8 cellular contexts compared by ENCODE assay signal in genomic region chrX:118345401-118346257, GRCh38. TPM values are rescaled to one million over a fixed set of nuclear protein-coding genes. Genes with fewer than 3 reads are reported as not detected.
DNase-seq lines count a peak whose midpoint lies in the region; ATAC-seq and TF ChIP-seq lines count a peak whose summit lies in the region.

WDR44 (plus strand) TSS chrX:118346106; CDS start chrX:118346504, 398 bp downstream.

- H3K9ac ChIP-seq in SK-N-SH: peak within 1 kb of the TSS; percentile 88

- H3K4me1 ChIP-seq in SK-N-SH (ENCODE audit: control insufficient read depth in 1 of 2, insufficient read depth in 2 of 2, low read depth in 1 of 2, low read length in 1 of 2) (peaks cover 0 to 3% of the 10 kb centered on the region in 2 experiments; a peak in 2 of 4 replicates), gastroesophageal sphincter (peaks cover 0 to 37% (median 0%) of the 10 kb centered on the region in 3 donors)

- H3K27ac ChIP-seq in SK-N-SH (ENCODE audit: low read depth in 2 of 2, low read length in 1 of 2) (peak within 1 kb of the TSS; percentile 87 to 88), gastroesophageal sphincter (peak within 1 kb of the TSS; percentile 87 to 96 (median 93))

- no peaks in the 10 kb centered on the region for H3K36me3 ChIP-seq in SK-N-SH (replicated peaks in 1 of 2; ENCODE audit: control insufficient read depth in 1 of 2, insufficient read depth in 2 of 2, low read length in 1 of 2)
- H3K36me3 ChIP-seq in gastroesophageal sphincter: no peaks in the 10 kb centered on the region

- 28% methylated on average over 59 of the region's 62 CpGs for WGBS in SK-N-SH (ENCODE audit: low lambda C conversion rate)
- 0 to 36% methylated on average over 4 to 24 of the region's 62 CpGs for WGBS in gastroesophageal sphincter (ENCODE audit: low coverage in 1 of 2), 2 donors

- H3K27me3 ChIP-seq in SK-N-SH (ENCODE audit: insufficient read depth) (no peaks in the 10 kb centered on the region), gastroesophageal sphincter (no peaks in the 10 kb centered on the region)

- H2AFZ ChIP-seq in SK-N-SH (ENCODE audit: low read depth): peak within 1 kb of the TSS; percentile 69

- peak within 1 kb of the TSS; percentile 70 for H3K4me2 ChIP-seq in SK-N-SH

- POLR2A ChIA-PET in SK-N-SH (lab: Yijun Ruan, JAX): no interaction called here

- peaks cover 7% of the 10 kb centered on the region for H3F3A ChIP-seq in SK-N-SH (replicated peaks; ENCODE audit: insufficient read depth)

- H3K9me2 ChIP-seq in SK-N-SH: no peaks in the 10 kb centered on the region

- H3K4me3 ChIP-seq in SK-N-SH (ENCODE audit: low read depth in 2 of 2, low read length in 1 of 2): peak within 1 kb of the TSS; percentile 72 to 81
- peak within 1 kb of the TSS; percentile 72 to 98 for H3K4me3 ChIP-seq in gastroesophageal sphincter

- TF ChIP-seq CTCF in SK-N-SH (IDR thresholded peaks at IDR 0.05) (no peak), gastroesophageal sphincter (IDR thresholded peaks at IDR 0.05) (no peak)

- peaks cover 31% of the 10 kb centered on the region for H4K20me1 ChIP-seq in SK-N-SH (ENCODE audit: insufficient read depth)

- no peak for TF ChIP-seq EP300 in SK-N-SH (IDR thresholded peaks at IDR 0.05; ENCODE audit: borderline replicate concordance in 1 of 2, low read depth in 1 of 2, low read length in 1 of 2)
- no peak for TF ChIP-seq EP300 in gastroesophageal sphincter (IDR thresholded peaks at IDR 0.05)

- CTCF ChIA-PET in SK-N-SH (lab: Yijun Ruan, JAX): interaction anchor here (0.6 to 1.4 kb wide), 2 partner anchors 13 to 663 kb away, joined by 3 read pairs; no protein-coding TSS in a partner anchor

- H3K9me3 ChIP-seq in SK-N-SH (no peaks in the 10 kb centered on the region), gastroesophageal sphincter (no peaks in the 10 kb centered on the region)

- no peak for TF ChIP-seq RAD21 in SK-N-SH (IDR thresholded peaks at IDR 0.05; ENCODE audit: low read length)

- DNase-seq in GM04504 (ENCODE audit: low read depth): peak; percentile 84
- DNase-seq in NCI-H1048 (lab: John Stamatoyannopoulos, UW): peak; percentile 79
- DNase-seq in SK-N-SH: peak; percentile 88
- peak; percentile 89 for DNase-seq in activated naive CD4-positive, alpha-beta T cell treated with anti-CD3 and anti-CD28 coated beads, Interleukin-2, amount 50 U/mL, for 16 hours
- peak; percentile 64 for DNase-seq in non-pigmented ciliary epithelial cell (ENCODE audit: low read depth)
- DNase-seq in superior temporal gyrus (ENCODE audit: extremely low spot score): peak; percentile 94

- peaks cover 43% of the 10 kb centered on the region for H3K79me2 ChIP-seq in SK-N-SH (ENCODE audit: insufficient read depth)

- peak; percentile 44 to 67 for TF ChIP-seq POLR2A in gastroesophageal sphincter (IDR thresholded peaks at IDR 0.05)

- peak; percentile 92 for ATAC-seq in HG02571 (IDR thresholded peaks at IDR 0.05; ENCODE audit: unreplicated experiment)
- ATAC-seq in gastroesophageal sphincter: peak; percentile 98

TF ChIP-seq in SK-N-SH, 30 proteins besides CTCF, POLR2A, EP300 and RAD21 (continues in another document):
- TF ChIP-seq YY1 (IDR thresholded peaks at IDR 0.05; ENCODE audit: low read depth): no peak
- no peak for TF ChIP-seq NFIC (IDR thresholded peaks at IDR 0.05; ENCODE audit: borderline replicate concordance)
- TF ChIP-seq EZH2phosphoT487 (IDR thresholded peaks at IDR 0.05; ENCODE audit: borderline replicate concordance, low read depth): no peak
- TF ChIP-seq GABPA (IDR thresholded peaks at IDR 0.05; ENCODE audit: low read depth): peak; percentile 35; the same call in 1 of the 2 replicates
- TF ChIP-seq MEF2A (IDR thresholded peaks at IDR 0.05; ENCODE audit: borderline replicate concordance, low read depth): no peak
- TF ChIP-seq ZBTB33 (IDR thresholded peaks at IDR 0.05; ENCODE audit: borderline replicate concordance, low read depth): peak; percentile 95
- TF ChIP-seq ELF1 (IDR thresholded peaks at IDR 0.05): peak; percentile 34; the same call in 1 of the 2 replicates
- no peak for TF ChIP-seq RFX5 (IDR thresholded peaks at IDR 0.05; ENCODE audit: low read length)
- peak; percentile 98 for TF ChIP-seq CHD2 (IDR thresholded peaks at IDR 0.05; ENCODE audit: low read length, partially characterized antibody)
- TF ChIP-seq TEAD4 (IDR thresholded peaks at IDR 0.05; ENCODE audit: borderline replicate concordance, insufficient read depth): no peak
- no peak for TF ChIP-seq IRF3 (IDR thresholded peaks at IDR 0.05; ENCODE audit: low read depth, low read length)
- no peak for TF ChIP-seq SMC3 (IDR thresholded peaks at IDR 0.05; ENCODE audit: low read depth, low read length)
- no peak for TF ChIP-seq USF2 (IDR thresholded peaks at IDR 0.05; ENCODE audit: borderline replicate concordance, low read depth, low read length)
- no peak; the same call in 1 of the 2 replicates for TF ChIP-seq SIN3A (IDR thresholded peaks at IDR 0.05; ENCODE audit: borderline replicate concordance, low read depth, low read length)
- no peak for TF ChIP-seq RCOR1 (IDR thresholded peaks at IDR 0.05; ENCODE audit: low read length)
- no peak for TF ChIP-seq REST (IDR thresholded peaks at IDR 0.05; ENCODE audit: low read depth, low read length)
- peak; percentile 85 for TF ChIP-seq NRF1 (IDR thresholded peaks at IDR 0.05; ENCODE audit: low read depth, low read length)
- TF ChIP-seq JUND (IDR thresholded peaks at IDR 0.05): no peak
- TF ChIP-seq FOXM1 (IDR thresholded peaks at IDR 0.05; ENCODE audit: low read depth): no peak
- TF ChIP-seq TCF12 (IDR thresholded peaks at IDR 0.05): no peak
- no peak for TF ChIP-seq FOXJ3 (CRISPR knock-in tag; IDR thresholded peaks at IDR 0.05)
- TF ChIP-seq FOSL2 (IDR thresholded peaks at IDR 0.05; ENCODE audit: borderline replicate concordance, low read depth): no peak

RNA-seq across cellular contexts. Expression of gene WDR44, which starts in this region (rescaled TPM):
- polyA plus RNA-seq in SK-N-SH (2012; rRNA removed): 5.3 and 8.2 TPM in 2 replicates
- polyA plus RNA-seq in SK-N-SH (2012; cell fraction: cytosol; rRNA removed): 7.7 and 9.4 TPM in 2 replicates
- 3.5 and 8.4 TPM in 2 replicates for polyA plus RNA-seq in SK-N-SH (2012; cell fraction: nucleus; rRNA removed)
- total RNA-seq in gastroesophageal sphincter: 10 to 100 TPM; 26.4 to 35.3 (median 33.3) TPM

Comparison
In these comparisons a context has a peak if more than half of its experiments do, and no peak if none do; other contexts are left out.
1. Peak in every context shown above with its lines: DNase-seq, ATAC-seq, H3K4me3 ChIP-seq and H3K27ac ChIP-seq.